In the genomic region with DNA sequence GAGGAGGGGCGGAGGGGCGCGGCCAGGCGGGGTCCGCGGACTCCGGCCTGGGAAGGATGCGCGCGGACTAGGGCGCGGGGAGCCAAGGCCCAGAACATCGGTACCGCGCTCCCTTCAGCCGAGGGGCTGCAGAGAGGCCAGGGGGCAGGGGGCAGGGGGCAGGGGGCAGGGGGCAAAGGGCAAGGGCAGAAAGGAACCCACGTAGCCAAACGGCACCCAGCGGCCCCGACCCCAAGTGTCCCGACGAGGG, we compare ENCODE assay signal across 8 cellular contexts. TPM values are rescaled to one million over a fixed set of nuclear protein-coding genes. Genes with fewer than 3 reads are reported as not detected.
A peak's percentile ranks its signal among the peaks of the same experiment; 100 is the strongest.
DNase-seq lines count a peak whose midpoint lies in the region; ATAC-seq, FAIRE-seq and TF ChIP-seq lines count a peak whose summit lies in the region.

No MANE protein-coding gene starts in this region.

- in situ Hi-C loops in K562 (cut with MboI) = no loop called here

- ATAC-seq in GM21367 (IDR thresholded peaks at IDR 0.05; ENCODE audit: unreplicated experiment) = peak; percentile 7
- ATAC-seq in K562 = peak; percentile 35
- ATAC-seq in left colon = peak; percentile 37
- no peak for ATAC-seq in thoracic aorta (ENCODE audit: insufficient number of reproducible peaks, low FRiP score, low read depth)

- DNase-seq in CMK (ENCODE audit: low read depth) (peak; percentile 18), HuH-7 (ENCODE audit: low spot score) (peak; percentile 76), K562 (ENCODE audit: extremely low read depth in 1 of 4, low spot score in 3 of 4) (peak in 1 of 4 experiments; percentile 75), left colon (no peak), thoracic aorta (ENCODE audit: low spot score) (no peak), retina (no peak), SKM-1 treated with dmso at 0.1 percent for 144 hours (lab: John Stamatoyannopoulos, UW; ENCODE audit: unreplicated experiment) (no peak)

- H3K9me3 ChIP-seq in K562 (replicated peaks; ENCODE audit: control insufficient read depth, insufficient read depth, low read depth, low read length) = no peaks in the 10 kb centered on the region
- H3K9me3 ChIP-seq in thoracic aorta = no peaks in the 10 kb centered on the region

- H4K20me1 ChIP-seq in K562 (replicated peaks; ENCODE audit: control insufficient read depth, insufficient read depth, low read length) = peaks cover 3% of the 10 kb centered on the region

- no TSS peak for BruUV-seq in K562 (replicated peaks; lab: Mats Ljungman, UMichigan)

- no peak for TF ChIP-seq POLR2A in K562 (conservative IDR thresholded peaks at IDR 0.05)

- peak overlapping the region; percentile 86 for H3K27ac ChIP-seq in K562 (ENCODE audit: extremely low read depth, low read depth, low read length)
- H3K27ac ChIP-seq in thoracic aorta = peak overlapping the region; percentile 86

- H3K4me2 ChIP-seq in K562 (ENCODE audit: insufficient read depth, low read length) = peak overlapping the region; percentile 77

- WGBS in K562 (ENCODE audit: insufficient coverage, low coverage, missing lambda C conversion rate) = 0% methylated on average over 6 of the region's 22 CpGs

- peaks cover 18 to 60% of the 10 kb centered on the region in 2 experiments; a peak in 4 of 5 replicates for H3K4me1 ChIP-seq in K562 (replicated peaks in 1 of 2; ENCODE audit: control insufficient read depth in 2 of 2, insufficient read depth in 2 of 2, low read length in 2 of 2)
- peaks cover 7 to 23% of the 10 kb centered on the region in 2 donors for H3K4me1 ChIP-seq in thoracic aorta (ENCODE audit: control insufficient read depth in 1 of 2, low read depth in 2 of 2)

- FAIRE-seq in K562 (lab: Jason Lieb, UNC) = no peak

- peaks cover 12% of the 10 kb centered on the region for H3K9me1 ChIP-seq in K562 (ENCODE audit: control insufficient read depth, insufficient read depth, low read length)

- TF ChIP-seq EP300 in K562 (IDR thresholded peaks at IDR 0.05; ENCODE audit: low read length) = no peak

- H3K4me3 ChIP-seq in K562 = peak overlapping the region; percentile 83
- H3K4me3 ChIP-seq in thoracic aorta = peak overlapping the region; percentile 99

- CTCF ChIA-PET in K562 (lab: Yijun Ruan, JAX; ENCODE audit: low intra/inter-chr PET ratio) = no interaction called here

- H3K27me3 ChIP-seq in K562 (ENCODE audit: control insufficient read depth in 2 of 2, insufficient read depth in 2 of 2, low read length in 2 of 2) = no peaks in the 10 kb centered on the region
- no peaks in the 10 kb centered on the region for H3K27me3 ChIP-seq in thoracic aorta (replicated peaks; ENCODE audit: insufficient read depth)

- no peak for TF ChIP-seq RAD21 in K562 (CRISPR knock-in tag; conservative IDR thresholded peaks at IDR 0.05 in 1 of 2, IDR thresholded peaks at IDR 0.05 in 1 of 2)

- peak overlapping the region; percentile 97 for H2AFZ ChIP-seq in K562 (ENCODE audit: low read depth, low read length)

- H3K9ac ChIP-seq in K562 (ENCODE audit: insufficient read depth in 1 of 2, low read depth in 2 of 2, low read length in 2 of 2) = peak overlapping the region; percentile 77 to 98; a peak in 3 of 4 replicates

- POLR2A ChIA-PET in K562 (lab: Yijun Ruan, JAX) = interaction anchor here (1.5 kb wide), 2 partner anchors 9 to 130 kb away, joined by 4 to 11 read pairs; no protein-coding TSS in a partner anchor

- no peak for TF ChIP-seq CTCF in K562 (IDR thresholded peaks at IDR 0.05 in 2 of 3, conservative IDR thresholded peaks at IDR 0.05 in 1 of 3; ENCODE audit: insufficient read depth in 2 of 3, low read depth in 1 of 3, low read length in 3 of 3)
- TF ChIP-seq CTCF in thoracic aorta (IDR thresholded peaks at IDR 0.05) = no peak

- intact Hi-C loops in K562 (cut with micrococcal nuclease) (loop anchor here (2.0 to 5.0 kb wide), 2 partner anchors 74 to 213 kb away; no protein-coding TSS in a partner anchor), left colon (cut with DNase I, micrococcal nuclease) (no loop called here)

- H3K79me2 ChIP-seq in K562 (ENCODE audit: control insufficient read depth, insufficient read depth, low read length) = peaks cover 41% of the 10 kb centered on the region

- H3K36me3 ChIP-seq in K562 (ENCODE audit: control insufficient read depth, insufficient read depth, low read length) (peaks cover 19% of the 10 kb centered on the region; the same call in 2 of the 3 replicates), thoracic aorta (no peaks in the 10 kb centered on the region)

TF ChIP-seq in K562, 482 proteins besides CTCF, POLR2A, EP300 and RAD21:
- TF ChIP-seq NR2C2 (CRISPR knock-in tag; IDR thresholded peaks at IDR 0.05) = no peak
- peak; percentile 99 for TF ChIP-seq NR2C2 (tag; IDR thresholded peaks at IDR 0.05)
- peak; percentile 16 for TF ChIP-seq KDM5B (IDR thresholded peaks at IDR 0.05; ENCODE audit: insufficient replicate concordance, low read depth, low read length)
- TF ChIP-seq RBBP5 (IDR thresholded peaks at IDR 0.05; ENCODE audit: borderline replicate concordance, insufficient read depth, low read length, poor library complexity, severe bottlenecking) = peak; percentile 18
- TF ChIP-seq RHOXF2B (CRISPR knock-in tag; conservative IDR thresholded peaks at IDR 0.05) = no peak
- TF ChIP-seq TAL1 (IDR thresholded peaks at IDR 0.05) = no peak
- TF ChIP-seq ZBTB7A (IDR thresholded peaks at IDR 0.05; ENCODE audit: borderline replicate concordance, control insufficient read depth, low read depth, low read length) = peak; percentile 78; the same call in 1 of the 2 replicates
- TF ChIP-seq MBD2 (IDR thresholded peaks at IDR 0.05; ENCODE audit: borderline replicate concordance, low read depth) = no peak

RNA-seq across cellular contexts. Expression of a gene that starts 0.5 kb away (rescaled TPM):
- 82.6 and 164 TPM in 2 replicates for total RNA-seq in K562 (2011; cell fraction: chromatin; rRNA removed; ENCODE audit: low replicate concordance)
- total RNA-seq in K562 (2011; cell fraction: nucleolus; rRNA removed) = 73.7 and 83.2 TPM in 2 replicates
- 59.2 and 65.8 TPM in 2 replicates for total RNA-seq in K562 (2011; cell fraction: nucleoplasm; rRNA removed)
- total RNA-seq in K562 (2014; rRNA removed) = 10.5 and 11.0 TPM in 2 replicates
- 3.3 and 4.8 TPM in 2 replicates for total RNA-seq in K562 (2014; rRNA removed; fragmentation: Illumina TruSeq; extraction: Trizol)
- 6.2 and 6.9 TPM in 2 replicates for total RNA-seq in K562 (2015; rRNA removed; fragmentation: Illumina TruSeq; extraction: Trizol)
- 23.3 and 26.2 TPM in 2 replicates for total RNA-seq in K562 (2021)
- polyA plus RNA-seq in K562 (2011; rRNA removed) = 6.7 and 9.8 TPM in 2 replicates
- 4.6 and 7.6 TPM in 2 replicates for polyA plus RNA-seq in K562 (2011; cell fraction: cytosol; rRNA removed)
- polyA plus RNA-seq in K562 (2011; cell fraction: nucleus; rRNA removed) = 71.9 and 106 TPM in 2 replicates
- 12.4 and 19.3 TPM in 2 replicates for polyA plus RNA-seq in K562 (2012)
- 9.6 and 10.4 TPM in 2 replicates for polyA plus RNA-seq in K562 (2014; fragmentation: Illumina TruSeq; extraction: Trizol)
- under 1 TPM; 0.52 to 0.77 TPM for polyA plus RNA-seq in K562 (2014; fragmentation: Nextera tagmentation; extraction: Ambion mirVana)
- 13.9 and 15.3 TPM in 2 replicates for polyA plus RNA-seq in K562 (2014; rRNA removed)
- 7.0 and 7.9 TPM in 2 replicates for polyA minus RNA-seq in K562 (2011; rRNA and poly(A)+ RNA removed)
- polyA minus RNA-seq in K562 (2011; cell fraction: cytosol; rRNA and poly(A)+ RNA removed) = 10.7 and 12.6 TPM in 2 replicates
- polyA minus RNA-seq in K562 (2011; cell fraction: nucleus; rRNA and poly(A)+ RNA removed) = 31.6 and 34.4 TPM in 2 replicates
- 1 to 10 TPM; 7.6 to 8.5 TPM for total RNA-seq in left colon
- 10 to 100 TPM; 11.4 to 15.1 TPM for total RNA-seq in thoracic aorta

RNA-seq across cellular contexts. Expression of a gene that starts 54.0 kb away (rescaled TPM):
- total RNA-seq in K562 (2011; cell fraction: chromatin; rRNA removed; ENCODE audit: low replicate concordance) = 23.9 and 48.7 TPM in 2 replicates
- 31.2 and 38.0 TPM in 2 replicates for total RNA-seq in K562 (2011; cell fraction: nucleolus; rRNA removed)
- 23.7 and 24.4 TPM in 2 replicates for total RNA-seq in K562 (2011; cell fraction: nucleoplasm; rRNA removed)
- 4.0 and 11.1 TPM in 2 replicates for total RNA-seq in K562 (2014; rRNA removed)
- total RNA-seq in K562 (2014; rRNA removed; fragmentation: Illumina TruSeq; extraction: Trizol) = 7.1 and 7.2 TPM in 2 replicates
- total RNA-seq in K562 (2015; rRNA removed; fragmentation: Illumina TruSeq; extraction: Trizol) = 6.1 and 6.4 TPM in 2 replicates
- 14.7 and 15.8 TPM in 2 replicates for total RNA-seq in K562 (2021)
- polyA plus RNA-seq in K562 (2011; rRNA removed) = 5.8 and 7.4 TPM in 2 replicates
- 3.5 and 7.3 TPM in 2 replicates for polyA plus RNA-seq in K562 (2011; cell fraction: cytosol; rRNA removed)
- polyA plus RNA-seq in K562 (2011; cell fraction: nucleus; rRNA removed) = 19.8 and 26.0 TPM in 2 replicates
- polyA plus RNA-seq in K562 (2012) = 11.8 and 15.5 TPM in 2 replicates
- 8.1 and 8.2 TPM in 2 replicates for polyA plus RNA-seq in K562 (2014; fragmentation: Illumina TruSeq; extraction: Trizol)
- polyA plus RNA-seq in K562 (2014; fragmentation: Nextera tagmentation; extraction: Ambion mirVana) = 1 to 10 TPM; 1.8 to 2.4 TPM
- polyA plus RNA-seq in K562 (2014; rRNA removed) = 8.3 and 10.8 TPM in 2 replicates
- polyA minus RNA-seq in K562 (2011; rRNA and poly(A)+ RNA removed) = 2.0 and 5.5 TPM in 2 replicates
- 3.7 and 4.5 TPM in 2 replicates for polyA minus RNA-seq in K562 (2011; cell fraction: cytosol; rRNA and poly(A)+ RNA removed)
- 13.6 and 16.0 TPM in 2 replicates for polyA minus RNA-seq in K562 (2011; cell fraction: nucleus; rRNA and poly(A)+ RNA removed)
- 1 to 10 TPM; 4.2 to 7.5 TPM for total RNA-seq in left colon
- 10 to 100 TPM; 14.0 to 36.1 TPM for total RNA-seq in thoracic aorta

Comparison
In these comparisons a context has a peak if more than half of its experiments do, and no peak if none do; other contexts are left out.
1. DNase-seq: peak in CMK (single experiment) and HuH-7 (single experiment); none in left colon (0 of 2), thoracic aorta (single experiment), retina (single experiment) and SKM-1 treated with dmso at 0.1 percent for 144 hours (single experiment).